23 cellular contexts compared by ENCODE assay signal in genomic region chr4:119615068-119615744, GRCh38. TPM values are rescaled to one million over a fixed set of nuclear protein-coding genes. Genes with fewer than 3 reads are reported as not detected.
A peak's percentile ranks its signal among the peaks of the same experiment; 100 is the strongest.
DNase-seq lines count a peak whose midpoint lies in the region; ATAC-seq and TF ChIP-seq lines count a peak whose summit lies in the region.
"Had no signal": no experiment of that assay in that cellular context is flagged by ENCODE, and none has a peak within 500 bp of the region (broad histone marks: within the 10 kb centered on the region; RNA-seq: fewer than 3 reads in every experiment).

No MANE protein-coding gene starts in this region.

- H3K4me1 Mint-ChIP-seq in stimulated activated naive B cell treated with anti-CD40 and anti-IgM and Interleukin-4, amounts not matched to agents 10 μg/mL and 1 μg/mL and 100 μg/mL, for 72 hours = no peaks in the 10 kb centered on the region
- H3K4me1 Mint-ChIP-seq: natural killer cell; stimulated activated effector memory CD8-positive, alpha-beta T cell treated with anti-CD3 and anti-CD28 coated beads, Interleukin-12 subunit alpha, Interleukin-12 subunit beta, amount 100 ng/mL, for 72 hours had no signal

- peaks cover 0 to 3% of the 10 kb centered on the region in 2 donors for H3K9me3 Mint-ChIP-seq in stimulated activated naive B cell treated with anti-CD40 and anti-IgM and Interleukin-4, amounts not matched to agents 10 μg/mL and 1 μg/mL and 100 μg/mL, for 72 hours
- H3K9me3 Mint-ChIP-seq: stimulated activated effector memory CD8-positive, alpha-beta T cell treated with anti-CD3 and anti-CD28 coated beads, Interleukin-12 subunit alpha, Interleukin-12 subunit beta, amount 100 ng/mL, for 72 hours had no signal

- H3K4me3 Mint-ChIP-seq in stimulated activated naive B cell treated with anti-CD40 and anti-IgM and Interleukin-4, amounts not matched to agents 10 μg/mL and 1 μg/mL and 100 μg/mL, for 72 hours = no peak overlapping the region
- H3K4me3 Mint-ChIP-seq: dendritic cell treated with granulocyte-macrophage colony-stimulating factor and Interleukin-4, amounts not matched to agents 40 ng/mL and 50 ng/mL, for 4 days; natural killer cell; stimulated activated effector memory CD8-positive, alpha-beta T cell treated with anti-CD3 and anti-CD28 coated beads, Interleukin-12 subunit alpha, Interleukin-12 subunit beta, amount 100 ng/mL, for 72 hours had no signal

- POLR2A ChIA-PET in Panc1 (lab: Charles Lee) = no interaction called here

- H3K36me3 ChIP-seq in Panc1 (ENCODE audit: control insufficient read depth, insufficient read depth, low read length) = peaks cover 2% of the 10 kb centered on the region; the same call in 1 of the 2 replicates

- ATAC-seq in Panc1 (no peak), HG03135 (IDR thresholded peaks at IDR 0.05; ENCODE audit: unreplicated experiment) (no peak), HG03159 (IDR thresholded peaks at IDR 0.05; ENCODE audit: unreplicated experiment) (no peak)
- ATAC-seq in stimulated activated naive B cell treated with anti-CD40 and anti-IgM and Interleukin-4, amounts not matched to agents 10 μg/mL and 1 μg/mL and 100 μg/mL, for 72 hours (replicated peaks) = peak; percentile 38 to 59
- ATAC-seq: left lobe of liver; natural killer cell; Right ventricle myocardium inferior; stimulated activated effector memory CD8-positive, alpha-beta T cell treated with anti-CD3 and anti-CD28 coated beads, Interleukin-12 subunit alpha, Interleukin-12 subunit beta, amount 100 ng/mL, for 72 hours had no signal

- peaks cover 5 to 9% of the 10 kb centered on the region in 2 donors for H3K27me3 Mint-ChIP-seq in stimulated activated naive B cell treated with anti-CD40 and anti-IgM and Interleukin-4, amounts not matched to agents 10 μg/mL and 1 μg/mL and 100 μg/mL, for 72 hours
- H3K27me3 Mint-ChIP-seq: dendritic cell treated with granulocyte-macrophage colony-stimulating factor and Interleukin-4, amounts not matched to agents 40 ng/mL and 50 ng/mL, for 4 days had no signal

- no peaks in the 10 kb centered on the region for H3K36me3 Mint-ChIP-seq in stimulated activated naive B cell treated with anti-CD40 and anti-IgM and Interleukin-4, amounts not matched to agents 10 μg/mL and 1 μg/mL and 100 μg/mL, for 72 hours
- H3K36me3 Mint-ChIP-seq: natural killer cell; stimulated activated effector memory CD8-positive, alpha-beta T cell treated with anti-CD3 and anti-CD28 coated beads, Interleukin-12 subunit alpha, Interleukin-12 subunit beta, amount 100 ng/mL, for 72 hours had no signal

- BruUV-seq in Panc1 (replicated peaks; lab: Mats Ljungman, UMichigan) = TSS peak; percentile 2

- in situ Hi-C loops in KBM-7 (cut with MboI; ENCODE audit: low pct_unique_long_range_greater_than_20kb, low sequenced_read_pairs) (no loop called here), Panc1 (cut with HindIII; ENCODE audit: low pct_unique_long_range_greater_than_20kb, low sequenced_read_pairs) (no loop called here)

- no peaks in the 10 kb centered on the region; the same call in 1 of the 2 replicates for H3K9me3 ChIP-seq in Panc1 (ENCODE audit: control insufficient read depth, insufficient read depth, low read depth, low read length)

- H3K4me3 ChIP-seq in Panc1 (ENCODE audit: low read depth in 2 of 2, low read length in 2 of 2) (no peak overlapping the region), fibroblast of villous mesenchyme (ENCODE audit: low read depth, low read length) (no peak overlapping the region)
- H3K4me3 ChIP-seq: smooth muscle cell had no signal

- no peaks in the 10 kb centered on the region for H3K27me3 ChIP-seq in Panc1 (ENCODE audit: control insufficient read depth, insufficient read depth, low read length)

- H3K27ac Mint-ChIP-seq in stimulated activated naive B cell treated with anti-CD40 and anti-IgM and Interleukin-4, amounts not matched to agents 10 μg/mL and 1 μg/mL and 100 μg/mL, for 72 hours = no peak overlapping the region
- H3K27ac Mint-ChIP-seq: dendritic cell treated with granulocyte-macrophage colony-stimulating factor and Interleukin-4, amounts not matched to agents 40 ng/mL and 50 ng/mL, for 4 days; natural killer cell; stimulated activated effector memory CD8-positive, alpha-beta T cell treated with anti-CD3 and anti-CD28 coated beads, Interleukin-12 subunit alpha, Interleukin-12 subunit beta, amount 100 ng/mL, for 72 hours had no signal

- TF ChIP-seq CTCF in Panc1 (IDR thresholded peaks at IDR 0.05) (no peak), fibroblast of villous mesenchyme (IDR thresholded peaks at IDR 0.05; ENCODE audit: insufficient read depth, low read depth, low read length) (no peak)

- CTCF ChIA-PET in Panc1 (lab: Charles Lee) = interaction anchor here (0.6 kb wide), 1 partner anchor 13 kb away, joined by 3 read pairs; the partner anchor contains the start of gene PDE5A

- peak overlapping the region; percentile 45; the same call in 1 of the 2 replicates for H3K27ac ChIP-seq in Panc1 (ENCODE audit: low read length)

- H3K4me1 ChIP-seq in Panc1 (ENCODE audit: control insufficient read depth, insufficient read depth, low read length) = peaks cover 54% of the 10 kb centered on the region

- DNase-seq in KBM-7 (peak; percentile 9), Panc1 (ENCODE audit: low read depth, low spot score) (no peak), fibroblast of villous mesenchyme (ENCODE audit: low read depth) (peak; percentile 32), NCI-H69 (lab: John Stamatoyannopoulos, UW) (no peak)
- no peak for DNase-seq in stimulated activated naive B cell treated with anti-CD40 and anti-IgM and Interleukin-4, amounts not matched to agents 10 μg/mL and 1 μg/mL and 100 μg/mL, for 72 hours
- DNase-seq: activated CD4-positive, CD25-positive, alpha-beta regulatory T cell treated with anti-CD3 and anti-CD28 coated beads, Interleukin-2, amount 50 U/mL, for 72 hours; activated gamma-delta T cell treated with Interleukin-2 at 50 U/mL for 16 hours; activated T-cell treated with anti-CD3 and anti-CD28 coated beads, Interleukin-2, amount 50 U/mL, for 1 hour; C1 segment of cervical spinal cord; Calu3; midbrain; natural killer cell; NCI-H1092 treated with DMSO at 0.1 percent for 48 hours; NCI-H1930; NCI-H345; T-helper 1 cell had no signal

- intact Hi-C loops in Panc1 (cut with micrococcal nuclease; ENCODE audit: unreplicated experiment) = no loop called here

RNA-seq across cellular contexts. Expression of gene PDE5A, which starts 13.4 kb away (rescaled TPM):
- 114 TPM for total RNA-seq in Panc1 (2021; ENCODE audit: unreplicated experiment)
- 40.8 TPM for polyA plus RNA-seq in Panc1 (2012; ENCODE audit: insufficient read length)
- total RNA-seq in fibroblast of villous mesenchyme = 109 and 162 TPM in 2 replicates

Comparison
In these comparisons a context has a peak if more than half of its experiments do, and no peak if none do; other contexts are left out.
1. DNase-seq: peak in KBM-7 (single experiment) and fibroblast of villous mesenchyme (single experiment); none in Panc1 (single experiment), stimulated activated naive B cell treated with anti-CD40 and anti-IgM and Interleukin-4, amounts not matched to agents 10 μg/mL and 1 μg/mL and 100 μg/mL, for 72 hours (single experiment) and NCI-H69 (single experiment).
2. ATAC-seq: peak in stimulated activated naive B cell treated with anti-CD40 and anti-IgM and Interleukin-4, amounts not matched to agents 10 μg/mL and 1 μg/mL and 100 μg/mL, for 72 hours (2 of 2); none in Panc1 (single experiment), HG03135 (single experiment) and HG03159 (single experiment).